ENCODE assay signal across 8 cellular contexts in the genomic region with DNA sequence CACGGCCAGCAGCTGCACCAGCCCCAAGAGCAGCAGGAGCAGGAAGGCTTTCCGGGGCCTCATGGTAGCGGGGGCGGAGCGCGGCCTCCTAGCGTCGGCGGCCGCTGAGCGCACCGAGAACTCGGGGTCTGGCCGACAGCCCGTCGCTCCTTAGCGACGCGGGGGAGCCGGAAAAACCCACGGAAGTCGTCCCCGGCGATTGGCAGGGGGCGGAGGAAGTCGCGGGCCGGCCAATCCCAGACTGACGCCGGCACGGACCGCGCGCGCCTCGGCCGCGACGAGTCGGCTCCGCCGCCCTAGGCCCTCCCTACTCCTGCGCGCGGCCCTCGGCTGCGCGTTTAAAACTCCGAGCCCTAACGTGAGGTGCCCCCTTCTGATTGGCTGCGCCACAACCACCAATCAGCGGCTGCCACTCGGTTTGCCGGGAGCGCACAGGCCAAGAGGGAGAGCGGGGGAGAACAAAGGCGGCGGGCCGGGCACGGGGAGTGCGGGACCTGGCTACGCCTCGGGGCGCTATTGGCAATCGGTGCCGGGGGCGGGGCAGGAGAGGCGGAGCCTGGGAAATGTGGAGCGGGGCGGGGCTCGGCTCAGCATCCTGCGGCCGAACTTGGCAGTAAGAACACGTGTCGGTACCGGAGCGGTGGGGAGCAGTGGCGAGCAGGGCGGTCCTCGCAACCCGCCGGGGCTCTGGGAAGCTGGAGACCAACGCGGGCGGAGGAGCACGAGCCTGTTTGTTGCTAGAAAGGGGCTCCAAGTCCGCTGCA. TPM values are rescaled to one million over a fixed set of nuclear protein-coding genes. Genes with fewer than 3 reads are reported as not detected.
DNase-seq lines count a peak whose midpoint lies in the region; ATAC-seq and TF ChIP-seq lines count a peak whose summit lies in the region.

A gene with protein sequence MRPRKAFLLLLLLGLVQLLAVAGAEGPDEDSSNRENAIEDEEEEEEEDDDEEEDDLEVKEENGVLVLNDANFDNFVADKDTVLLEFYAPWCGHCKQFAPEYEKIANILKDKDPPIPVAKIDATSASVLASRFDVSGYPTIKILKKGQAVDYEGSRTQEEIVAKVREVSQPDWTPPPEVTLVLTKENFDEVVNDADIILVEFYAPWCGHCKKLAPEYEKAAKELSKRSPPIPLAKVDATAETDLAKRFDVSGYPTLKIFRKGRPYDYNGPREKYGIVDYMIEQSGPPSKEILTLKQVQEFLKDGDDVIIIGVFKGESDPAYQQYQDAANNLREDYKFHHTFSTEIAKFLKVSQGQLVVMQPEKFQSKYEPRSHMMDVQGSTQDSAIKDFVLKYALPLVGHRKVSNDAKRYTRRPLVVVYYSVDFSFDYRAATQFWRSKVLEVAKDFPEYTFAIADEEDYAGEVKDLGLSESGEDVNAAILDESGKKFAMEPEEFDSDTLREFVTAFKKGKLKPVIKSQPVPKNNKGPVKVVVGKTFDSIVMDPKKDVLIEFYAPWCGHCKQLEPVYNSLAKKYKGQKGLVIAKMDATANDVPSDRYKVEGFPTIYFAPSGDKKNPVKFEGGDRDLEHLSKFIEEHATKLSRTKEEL (minus strand): TSS at position 160 of the 764 bp plus-strand sequence. CDS start 97 bp downstream, at position 63.

- intact Hi-C loops in esophagus squamous epithelium (cut with DNase I): no loop called here

- H3K9me2 ChIP-seq in Karpas-422 (replicated peaks; ENCODE audit: insufficient read depth, low read length): no peaks in the 10 kb centered on the region

- peak within 1 kb of the TSS; percentile 75 for H3K4me2 ChIP-seq in Karpas-422 (ENCODE audit: low read depth, low read length, poor library complexity, severe bottlenecking)

- H3K36me3 ChIP-seq in Karpas-422 (ENCODE audit: insufficient read depth, low read length) (peaks cover under 1% of the 10 kb centered on the region; the same call in 1 of the 2 replicates), esophagus squamous epithelium (peaks cover 0 to under 1% (median 0%) of the 10 kb centered on the region in 3 donors)

- peak within 1 kb of the TSS; percentile 98 for H3K9ac ChIP-seq in Karpas-422 (ENCODE audit: low read length)

- peaks cover 42% of the 10 kb centered on the region for H3K79me2 ChIP-seq in Karpas-422 (ENCODE audit: low read length)

- H3K27ac ChIP-seq in Karpas-422 (ENCODE audit: low read length) (peak within 1 kb of the TSS; percentile 82), esophagus squamous epithelium (peak within 1 kb of the TSS; percentile 83 to 97 (median 95))

- H3K4me1 ChIP-seq in Karpas-422 (ENCODE audit: low read length) (peaks cover 44% of the 10 kb centered on the region), esophagus squamous epithelium (peaks cover 8 to 44% (median 24%) of the 10 kb centered on the region in 3 donors)

- no peak within 1 kb of the TSS; the same call in 1 of the 2 replicates for H2AFZ ChIP-seq in Karpas-422 (ENCODE audit: low read length)

- TF ChIP-seq CTCF in esophagus squamous epithelium (IDR thresholded peaks at IDR 0.05): peak in 5 of 6 experiments; percentile 12 to 45 (median 22)

- peak; percentile 95 for ATAC-seq in GM21825 (IDR thresholded peaks at IDR 0.05; ENCODE audit: unreplicated experiment)

- peak in 3 of 4 donors; percentile 75 to 89 (median 87) for TF ChIP-seq POLR2A in esophagus squamous epithelium (IDR thresholded peaks at IDR 0.05)

- H3K27me3 ChIP-seq in Karpas-422 (ENCODE audit: low read length) (no peaks in the 10 kb centered on the region), esophagus squamous epithelium (no peaks in the 10 kb centered on the region)

- 0 to 1% methylated on average over 17 to 19 of the region's 87 CpGs for WGBS in esophagus squamous epithelium, 2 donors

- DNase-seq in Daoy (ENCODE audit: low read depth): peak; percentile 100
- DNase-seq in Karpas-422: peak; percentile 100
- DNase-seq in RKO (ENCODE audit: low spot score): peak; percentile 100
- peak; percentile 99 for DNase-seq in activated T-helper 1 cell treated with Interleukin-2 at 50 U/mL for 16 hours (ENCODE audit: low read depth)
- DNase-seq in esophagus squamous epithelium (lab: John Stamatoyannopoulos, UW): peak; percentile 91
- DNase-seq in myocyte (ENCODE audit: low read depth): peak; percentile 100
- DNase-seq in stimulated activated CD8-positive, alpha-beta memory T cell treated with anti-CD3 and anti-CD28 coated beads, Interleukin-7, amount 100 ng/mL, for 48 hours (ENCODE audit: extremely low read depth in 1 of 2, low read depth in 1 of 2): peak; percentile 99 to 100

- H3K4me3 ChIP-seq in Karpas-422 (ENCODE audit: low read length) (peak within 1 kb of the TSS; percentile 81), esophagus squamous epithelium (peak within 1 kb of the TSS; percentile 82 to 95 (median 87))

- H4K20me1 ChIP-seq in Karpas-422 (ENCODE audit: insufficient read depth, low read depth, low read length): peaks cover 11% of the 10 kb centered on the region; the same call in 1 of the 2 replicates

- H3K9me3 ChIP-seq in Karpas-422 (ENCODE audit: low read length) (no peaks in the 10 kb centered on the region), esophagus squamous epithelium (no peaks in the 10 kb centered on the region)

RNA-seq across cellular contexts. Expression of the gene that starts here (rescaled TPM):
- 332 and 349 TPM in 2 replicates for total RNA-seq in Daoy (2014; rRNA removed; shearing (Covaris generic))
- total RNA-seq in Karpas-422 (2014; rRNA removed; shearing (Covaris generic); ENCODE audit: low replicate concordance): 71.3 and 116 TPM in 2 replicates
- 100 to 1,000 TPM in 1 of 4 donors, 10 to 100 TPM in 3; 40.6 to 105 (median 86.1) TPM for total RNA-seq in esophagus squamous epithelium
- total RNA-seq in myocyte: 193 and 411 TPM in 2 replicates
- polyA plus RNA-seq in myocyte (2012): 210 TPM

Comparison
In these comparisons a context has a peak if more than half of its experiments do, and no peak if none do; other contexts are left out.
1. Peak in every context shown above with its lines: DNase-seq, ATAC-seq, H3K4me3 ChIP-seq and H3K27ac ChIP-seq.